11 cellular contexts compared by ENCODE assay signal in genomic region chr18:28013064-28013463, GRCh38.
DNase-seq lines count a peak whose midpoint lies in the region; ATAC-seq and TF ChIP-seq lines count a peak whose summit lies in the region.
"Had no signal": no experiment of that assay in that cellular context is flagged by ENCODE, and none has a peak within 500 bp of the region (broad histone marks: within the 10 kb centered on the region; RNA-seq: fewer than 3 reads in every experiment).

No MANE protein-coding gene starts in this region.

- no peak for ATAC-seq in GM19351 (IDR thresholded peaks at IDR 0.05; ENCODE audit: unreplicated experiment)
- ATAC-seq in HG02759 (IDR thresholded peaks at IDR 0.05; ENCODE audit: unreplicated experiment): no peak
- no peak for ATAC-seq in GM21381 (IDR thresholded peaks at IDR 0.05; ENCODE audit: unreplicated experiment)

- H3K9ac ChIP-seq in Loucy (ENCODE audit: low read depth, low read length, poor library complexity, severe bottlenecking): no peak overlapping the region

- H2AFZ ChIP-seq in Loucy (ENCODE audit: low read length): no peak overlapping the region

- no peaks in the 10 kb centered on the region for H4K20me1 ChIP-seq in Loucy (ENCODE audit: insufficient read depth, low read length, poor library complexity, severe bottlenecking)

- H3K4me3 Mint-ChIP-seq in nephron: no peak overlapping the region

- no peak overlapping the region for H3K4me2 ChIP-seq in Loucy (ENCODE audit: low read depth, low read length, poor library complexity, severe bottlenecking)

- H3K9me3 Mint-ChIP-seq in nephron: no peaks in the 10 kb centered on the region

- H3K36me3 Mint-ChIP-seq in nephron (ENCODE audit: low read depth): peaks cover 35% of the 10 kb centered on the region

- no peaks in the 10 kb centered on the region for H3K79me2 ChIP-seq in Loucy (ENCODE audit: insufficient read depth, low read length)

- TF ChIP-seq CTCF in Loucy (conservative IDR thresholded peaks at IDR 0.05; ENCODE audit: low read length) (peak; percentile 56), nephron (IDR thresholded peaks at IDR 0.05; ENCODE audit: unreplicated experiment in 3 of 3) (peak; percentile 32 to 61 (median 46))

- H3K4me1 ChIP-seq in Loucy (ENCODE audit: insufficient read depth, low read length, poor library complexity, severe bottlenecking): no peaks in the 10 kb centered on the region

- H3K4me1 Mint-ChIP-seq in nephron: peaks cover 4% of the 10 kb centered on the region

- no peaks in the 10 kb centered on the region for H3K9me2 ChIP-seq in Loucy (replicated peaks; ENCODE audit: low read depth, low read length)

- no peaks in the 10 kb centered on the region for H3F3A ChIP-seq in Loucy (ENCODE audit: low read depth)

- no peak overlapping the region for H3K27ac Mint-ChIP-seq in nephron

- DNase-seq in DMS153 (lab: John Stamatoyannopoulos, UW) (peak; percentile 7), dermis blood vessel endothelial cell (peak; percentile 50), amygdala (lab: John Stamatoyannopoulos, UW) (no peak)
- DNase-seq: caudate nucleus, NCI-H1930, ovary had no signal

- H3K9me3 ChIP-seq in Loucy (ENCODE audit: insufficient read depth, low read depth, low read length): no peaks in the 10 kb centered on the region
- H3K9me3 ChIP-seq: ovary had no signal

- no peaks in the 10 kb centered on the region for H3K27me3 Mint-ChIP-seq in nephron (ENCODE audit: low read depth)

- no peak overlapping the region for H3K4me3 ChIP-seq in Loucy (ENCODE audit: low read length, poor library complexity, severe bottlenecking)
- H3K4me3 ChIP-seq: ovary had no signal

- H3K36me3 ChIP-seq in Loucy (ENCODE audit: insufficient read depth, low read length): peaks cover 20% of the 10 kb centered on the region; the same call in 1 of the 2 replicates
- H3K36me3 ChIP-seq: ovary had no signal

- H3K27me3 ChIP-seq in Loucy (ENCODE audit: insufficient read depth, low read length, poor library complexity, severe bottlenecking): no peaks in the 10 kb centered on the region
- H3K27me3 ChIP-seq: ovary had no signal

Comparison
In these comparisons a context has a peak if more than half of its experiments do, and no peak if none do; other contexts are left out.
1. DNase-seq: peak in DMS153 (single experiment) and dermis blood vessel endothelial cell (single experiment); none in amygdala (0 of 56).